In genomic region chr20:38731738-38732113, GRCh38 we compare ENCODE assay signal across 1 cellular context.
TF ChIP-seq lines count a peak whose summit lies in the region.

No MANE protein-coding gene starts in this region.

TF ChIP-seq in H1, 55 proteins besides CTCF, POLR2A, EP300 and RAD21:
- TF ChIP-seq RXRA (IDR thresholded peaks at IDR 0.05; ENCODE audit: insufficient read depth, low read depth, low read length), result no peak
- TF ChIP-seq RFX5 (IDR thresholded peaks at IDR 0.05; ENCODE audit: borderline replicate concordance, low read depth, low read length), result no peak
- TF ChIP-seq, protein P1, sequence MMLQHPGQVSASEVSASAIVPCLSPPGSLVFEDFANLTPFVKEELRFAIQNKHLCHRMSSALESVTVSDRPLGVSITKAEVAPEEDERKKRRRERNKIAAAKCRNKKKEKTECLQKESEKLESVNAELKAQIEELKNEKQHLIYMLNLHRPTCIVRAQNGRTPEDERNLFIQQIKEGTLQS (IDR thresholded peaks at IDR 0.05; ENCODE audit: insufficient read depth, low read depth, low read length), result no peak
- TF ChIP-seq CREB1 (IDR thresholded peaks at IDR 0.05), result no peak
- no peak for TF ChIP-seq CTBP2 (IDR thresholded peaks at IDR 0.05; ENCODE audit: borderline replicate concordance, insufficient read depth, insufficient read length, low read length)
- TF ChIP-seq MAX (IDR thresholded peaks at IDR 0.05), result no peak
- no peak for TF ChIP-seq BCL11A (IDR thresholded peaks at IDR 0.05; ENCODE audit: low read depth in 2 of 2, low read length in 2 of 2)
- no peak for TF ChIP-seq GABPA (IDR thresholded peaks at IDR 0.05; ENCODE audit: borderline replicate concordance, insufficient read depth, low read length)
